ENCODE assay signal across 22 cellular contexts in the genomic region with DNA sequence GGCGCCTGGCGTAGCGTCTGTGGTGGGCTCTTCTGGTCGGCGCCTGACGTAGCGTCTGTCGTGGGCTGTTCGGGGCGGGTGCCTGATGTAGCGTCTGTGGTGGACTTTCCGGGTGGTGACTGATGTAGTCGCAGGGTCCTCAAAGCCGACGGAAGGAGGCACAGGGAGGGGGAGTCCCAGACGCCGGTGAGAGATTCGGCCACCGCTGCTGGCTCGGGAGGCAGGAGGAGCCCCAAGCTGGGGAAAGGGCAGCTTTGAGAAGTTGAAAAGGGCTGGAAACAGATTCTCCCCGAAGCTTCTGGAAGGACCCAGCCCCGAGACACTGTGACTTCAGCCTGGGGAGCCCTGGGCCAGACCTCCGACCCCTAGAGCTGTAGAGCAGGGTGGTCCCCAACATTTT.
"Had no signal": no experiment of that assay in that cellular context is flagged by ENCODE, and none has a peak within 500 bp of the region (broad histone marks: within the 10 kb centered on the region; RNA-seq: fewer than 3 reads in every experiment).

No MANE protein-coding gene starts in this region.

- H3K36me3 Mint-ChIP-seq: activated naive CD4-positive, alpha-beta T cell treated with anti-CD3 and anti-CD28 coated beads, Interleukin-2, amount 10 ng/mL, durations not matched to agents 7 days and 5 days; naive thymus-derived CD8-positive, alpha-beta T cell; T-cell had no signal

- H3K4me1 ChIP-seq: gastroesophageal sphincter, heart left ventricle, neural progenitor cell, prostate gland, vagina had no signal

- ATAC-seq: activated CD4-positive, alpha-beta T cell treated with anti-CD3 and anti-CD28 coated beads for 36 hours; activated T-cell treated with anti-CD3 and anti-CD28 coated beads, Interleukin-2, amount 50 U/mL, for 4 hours; gastroesophageal sphincter; heart left ventricle; left colon; naive thymus-derived CD8-positive, alpha-beta T cell; stimulated activated effector memory CD8-positive, alpha-beta T cell treated with anti-CD3 and anti-CD28 coated beads, Interleukin-12 subunit alpha, Interleukin-12 subunit beta, amount 100 ng/mL, for 72 hours; stimulated activated naive CD8-positive, alpha-beta T cell treated with anti-CD3 and anti-CD28 coated beads, Interleukin-15, amount 100 ng/mL, for 72 hours; T-cell had no signal

- H3K4me1 Mint-ChIP-seq: activated B cell treated with CpG ODN at 0.5 μM for 24 hours; activated CD4-positive, alpha-beta T cell treated with anti-CD3 and anti-CD28 coated beads for 36 hours; activated naive CD4-positive, alpha-beta T cell treated with anti-CD3 and anti-CD28 coated beads, Interleukin-2, amount 10 ng/mL, durations not matched to agents 7 days and 5 days; stimulated activated effector memory CD8-positive, alpha-beta T cell treated with anti-CD3 and anti-CD28 coated beads, Interleukin-12 subunit alpha, Interleukin-12 subunit beta, amount 100 ng/mL, for 72 hours; stimulated activated naive CD8-positive, alpha-beta T cell treated with anti-CD3 and anti-CD28 coated beads, Interleukin-15, amount 100 ng/mL, for 72 hours; T-cell had no signal

- H3K27me3 ChIP-seq: heart left ventricle, neural progenitor cell, vagina had no signal

- H3K9me3 ChIP-seq: gastroesophageal sphincter, heart left ventricle, prostate gland, vagina had no signal

- H3K27me3 Mint-ChIP-seq: T-cell had no signal

- H3K36me3 ChIP-seq: gastroesophageal sphincter, heart left ventricle, neural progenitor cell, prostate gland, vagina had no signal

- DNase-seq: activated B cell treated with CpG ODN at 0.5 μM for 24 hours; activated CD4-positive, alpha-beta T cell treated with anti-CD3 and anti-CD28 coated beads for 36 hours; activated CD4-positive, alpha-beta T cell treated with anti-CD3 and anti-CD28 coated beads, Interleukin-2, amount 50 U/mL, for 4 hours; activated CD8-positive, alpha-beta memory T cell treated with anti-CD3 and anti-CD28 coated beads, Interleukin-2, amount 50 U/mL, for 4 hours; activated naive CD4-positive, alpha-beta T cell treated with anti-CD3 and anti-CD28 coated beads, Interleukin-2, amount 10 ng/mL, durations not matched to agents 7 days and 5 days; activated T-cell treated with anti-CD3 and anti-CD28 coated beads, Interleukin-2, amount 50 U/mL, for 4 hours; amygdala; islet precursor cell; stimulated activated CD4-positive, alpha-beta T cell treated with anti-CD3 and anti-CD28 coated beads, Interleukin-1b, Interleukin-23, amount 100 ng/mL, for 48 hours; stimulated activated naive CD8-positive, alpha-beta T cell treated with anti-CD3 and anti-CD28 coated beads, Interleukin-15, amount 100 ng/mL, for 72 hours; trophoblast cell had no signal

- H3K27ac ChIP-seq: epithelial cell of prostate, gastroesophageal sphincter, heart left ventricle, neural progenitor cell, prostate gland, vagina had no signal

- H3K4me3 ChIP-seq: gastroesophageal sphincter, heart left ventricle, lung, neural progenitor cell, prostate gland, vagina had no signal

- H3K27ac Mint-ChIP-seq: activated B cell treated with CpG ODN at 0.5 μM for 24 hours; activated CD4-positive, alpha-beta T cell treated with anti-CD3 and anti-CD28 coated beads for 36 hours; activated naive CD4-positive, alpha-beta T cell treated with anti-CD3 and anti-CD28 coated beads, Interleukin-2, amount 10 ng/mL, durations not matched to agents 7 days and 5 days; neural progenitor cell; stimulated activated effector memory CD8-positive, alpha-beta T cell treated with anti-CD3 and anti-CD28 coated beads, Interleukin-12 subunit alpha, Interleukin-12 subunit beta, amount 100 ng/mL, for 72 hours; stimulated activated naive CD8-positive, alpha-beta T cell treated with anti-CD3 and anti-CD28 coated beads, Interleukin-15, amount 100 ng/mL, for 72 hours; T-cell had no signal

- H3K9me3 Mint-ChIP-seq: activated naive CD4-positive, alpha-beta T cell treated with anti-CD3 and anti-CD28 coated beads, Interleukin-2, amount 10 ng/mL, durations not matched to agents 7 days and 5 days; activated T-cell treated with anti-CD3 and anti-CD28 coated beads, Interleukin-2, amount 50 U/mL, for 4 hours; naive thymus-derived CD8-positive, alpha-beta T cell; stimulated activated effector memory CD8-positive, alpha-beta T cell treated with anti-CD3 and anti-CD28 coated beads, Interleukin-12 subunit alpha, Interleukin-12 subunit beta, amount 100 ng/mL, for 72 hours; stimulated activated naive CD8-positive, alpha-beta T cell treated with anti-CD3 and anti-CD28 coated beads, Interleukin-15, amount 100 ng/mL, for 72 hours; T-cell had no signal

- H3K4me3 Mint-ChIP-seq: activated B cell treated with CpG ODN at 0.5 μM for 24 hours; activated CD4-positive, alpha-beta T cell treated with anti-CD3 and anti-CD28 coated beads for 36 hours; activated naive CD4-positive, alpha-beta T cell treated with anti-CD3 and anti-CD28 coated beads, Interleukin-2, amount 10 ng/mL, durations not matched to agents 7 days and 5 days; activated T-cell treated with anti-CD3 and anti-CD28 coated beads, Interleukin-2, amount 50 U/mL, for 4 hours; naive thymus-derived CD8-positive, alpha-beta T cell; neural progenitor cell; stimulated activated effector memory CD8-positive, alpha-beta T cell treated with anti-CD3 and anti-CD28 coated beads, Interleukin-12 subunit alpha, Interleukin-12 subunit beta, amount 100 ng/mL, for 72 hours; stimulated activated naive CD8-positive, alpha-beta T cell treated with anti-CD3 and anti-CD28 coated beads, Interleukin-15, amount 100 ng/mL, for 72 hours; T-cell had no signal
